ENCODE assay signal across 16 cellular contexts in the genomic region with DNA sequence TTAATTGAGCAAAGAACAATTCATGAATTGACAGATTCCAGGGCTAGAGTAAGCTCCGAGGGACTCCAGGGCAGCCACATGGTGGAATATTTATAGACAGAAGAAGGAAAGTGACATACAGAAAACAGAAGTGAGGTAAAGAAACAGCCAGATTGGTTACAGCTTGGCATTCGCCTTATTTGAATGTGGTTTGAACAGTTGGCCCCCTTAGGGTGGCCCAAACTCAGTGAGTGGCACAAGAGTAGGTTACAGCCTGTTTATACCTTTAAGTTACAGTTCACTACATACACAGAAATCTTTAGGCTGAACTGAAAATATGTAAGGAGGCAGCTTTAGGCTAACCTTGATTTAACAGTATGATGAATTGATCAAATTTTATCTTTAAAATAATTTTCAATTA.
A peak's percentile ranks its signal among the peaks of the same experiment; 100 is the strongest.
DNase-seq lines count a peak whose midpoint lies in the region; TF ChIP-seq lines count a peak whose summit lies in the region.
"Had no signal": no experiment of that assay in that cellular context is flagged by ENCODE, and none has a peak within 500 bp of the region (broad histone marks: within the 10 kb centered on the region; RNA-seq: fewer than 3 reads in every experiment).

No MANE protein-coding gene starts in this region.

- H4K20me1 ChIP-seq in H9 (ENCODE audit: control insufficient read depth, insufficient read depth, insufficient read length): no peaks in the 10 kb centered on the region
- H4K20me1 ChIP-seq in SU-DHL-6 (ENCODE audit: low read depth, low read length): no peaks in the 10 kb centered on the region

- H4K8ac ChIP-seq in H9 (replicated peaks; ENCODE audit: insufficient read length, low read depth, low read length): no peak overlapping the region

- H3K4me1 Mint-ChIP-seq in H9 (peaks cover 18 to 29% of the 10 kb centered on the region in 2 experiments), nephron progenitor cell (peaks cover 68% of the 10 kb centered on the region)

- no peak overlapping the region for H3K9ac ChIP-seq in H9 (ENCODE audit: extremely low read depth, insufficient read length, low read length)
- H3K9ac ChIP-seq in SU-DHL-6 (ENCODE audit: low read length): no peak overlapping the region

- H3K27ac Mint-ChIP-seq in H9 (peak overlapping the region in 2 of 3 experiments; percentile 30 to 55; a peak in 3 of 7 replicates), nephron progenitor cell (peak overlapping the region; percentile 58)
- H3K27ac Mint-ChIP-seq: CD4-positive, alpha-beta T cell; T-helper 1 cell treated with Interleukin-12 subunit alpha and Interleukin-12 subunit beta and Interleukin-4 antibody, amounts not matched to agents 30 μg/mL and 1 μg/mL, for 36 hours had no signal

- H3K79me2 ChIP-seq in H9 (ENCODE audit: insufficient read depth, low read length) (no peaks in the 10 kb centered on the region), SU-DHL-6 (ENCODE audit: insufficient read depth, low read length) (no peaks in the 10 kb centered on the region)

- no peak overlapping the region for H4K5ac ChIP-seq in H9 (ENCODE audit: insufficient read length, low read depth, low read length)

- H2BK20ac ChIP-seq in H9 (ENCODE audit: low read depth, low read length, poor library complexity, severe bottlenecking): no peak overlapping the region

- H3K9me3 ChIP-seq in H9 (ENCODE audit: control insufficient read depth, low read depth, low read length) (no peaks in the 10 kb centered on the region), SU-DHL-6 (ENCODE audit: insufficient read depth, low read length) (no peaks in the 10 kb centered on the region)

- CTCF ChIA-PET in HEK293T (lab: Yijun Ruan, JAX): no interaction called here

- no peak overlapping the region for H4K91ac ChIP-seq in H9 (ENCODE audit: insufficient read length, low read depth, low read length)

- H2BK120ac ChIP-seq in H9 (ENCODE audit: low read depth, low read length, poor library complexity, severe bottlenecking): no peak overlapping the region

- H3K27me3 Mint-ChIP-seq in H9 (ENCODE audit: low read depth) (no peaks in the 10 kb centered on the region), nephron progenitor cell (ENCODE audit: low read depth, poor library complexity) (peaks cover 9% of the 10 kb centered on the region)
- H3K27me3 Mint-ChIP-seq: CD4-positive, alpha-beta T cell had no signal

- H3K23ac ChIP-seq in H9 (ENCODE audit: insufficient read length, low read depth, low read length): no peak overlapping the region

- no peak overlapping the region for H3K4ac ChIP-seq in H9 (ENCODE audit: low read depth, low read length)

- H3K27ac ChIP-seq in H9 (ENCODE audit: insufficient read length, low read depth, low read length) (no peak overlapping the region), SU-DHL-6 (ENCODE audit: low read depth, low read length) (peak overlapping the region; percentile 45; the same call in 1 of the 2 replicates)

- H3K9me3 Mint-ChIP-seq in H9 (peaks cover 0 to 4% of the 10 kb centered on the region in 2 experiments; a peak in 1 of 5 replicates), nephron progenitor cell (peaks cover 19% of the 10 kb centered on the region)
- H3K9me3 Mint-ChIP-seq: CD4-positive, alpha-beta T cell; T-helper 1 cell treated with Interleukin-12 subunit alpha and Interleukin-12 subunit beta and Interleukin-4 antibody, amounts not matched to agents 30 μg/mL and 1 μg/mL, for 36 hours had no signal

- TF ChIP-seq CTCF in H9 (conservative IDR thresholded peaks at IDR 0.05) (no peak), SU-DHL-6 (IDR thresholded peaks at IDR 0.05; ENCODE audit: insufficient read depth, low read length, poor library complexity, severe bottlenecking) (no peak), nephron progenitor cell (IDR thresholded peaks at IDR 0.05) (no peak)

- DNase-seq in H9 (no peak), NAMALWA (ENCODE audit: low spot score) (peak; percentile 51), nephron progenitor cell (no peak), NCI-H146 treated with DMSO at 0.1 percent for 48 hours (lab: John Stamatoyannopoulos, UW; ENCODE audit: unreplicated experiment) (no peak), NCI-H1092 (lab: John Stamatoyannopoulos, UW) (no peak), HEK293T (ENCODE audit: extremely low spot score) (no peak), HPDE6-E6E7 (ENCODE audit: extremely low spot score) (no peak)
- DNase-seq: ACHN; CD4-positive, alpha-beta T cell; MM.1S; NCI-H1436 treated with DMSO at 0.1 percent for 48 hours; NCI-H226; NCI-H526; SHP77 had no signal

- no peak overlapping the region for H3K4me3 ChIP-seq in SU-DHL-6 (ENCODE audit: insufficient read depth, low read length, poor library complexity, severe bottlenecking)

- H3K18ac ChIP-seq in H9 (ENCODE audit: insufficient read length, low read depth, low read length): no peak overlapping the region

- no peaks in the 10 kb centered on the region; a peak in 1 of 7 replicates for H3K36me3 Mint-ChIP-seq in H9 (ENCODE audit: insufficient read depth in 1 of 3, low read depth in 3 of 3)
- peaks cover 14% of the 10 kb centered on the region for H3K36me3 Mint-ChIP-seq in nephron progenitor cell (ENCODE audit: low read depth)

- H2AK5ac ChIP-seq in H9 (ENCODE audit: insufficient read length, low read length): no peak overlapping the region

- no peak overlapping the region for H3K56ac ChIP-seq in H9 (ENCODE audit: insufficient read length, low read depth, low read length)

- no peak overlapping the region for H3T11ph ChIP-seq in H9 (ENCODE audit: low read length)

- H3K4me3 Mint-ChIP-seq in H9 (no peak overlapping the region), nephron progenitor cell (no peak overlapping the region)
- H3K4me3 Mint-ChIP-seq: CD4-positive, alpha-beta T cell; T-helper 1 cell treated with Interleukin-12 subunit alpha and Interleukin-12 subunit beta and Interleukin-4 antibody, amounts not matched to agents 30 μg/mL and 1 μg/mL, for 36 hours had no signal

- no peaks in the 10 kb centered on the region for H3K79me1 ChIP-seq in H9 (ENCODE audit: insufficient read depth, low read depth, low read length, poor library complexity, severe bottlenecking)

- no peak overlapping the region for H3K4me2 ChIP-seq in H9 (ENCODE audit: insufficient read depth, insufficient read length, low read length)
- peak overlapping the region; percentile 47 for H3K4me2 ChIP-seq in SU-DHL-6 (ENCODE audit: low read depth, low read length, poor library complexity, severe bottlenecking)

- H3K4me1 ChIP-seq in H9 (ENCODE audit: insufficient read depth, low read length): peaks cover 4% of the 10 kb centered on the region; the same call in 1 of the 2 replicates

- H3K14ac ChIP-seq in H9 (ENCODE audit: insufficient read depth, low read length): no peak overlapping the region

- POLR2A ChIA-PET in HEK293T (lab: Yijun Ruan, JAX): no interaction called here

- no peak overlapping the region for H2BK5ac ChIP-seq in H9 (ENCODE audit: insufficient read length, low read length)

- no peaks in the 10 kb centered on the region for H3K9me2 ChIP-seq in SU-DHL-6 (replicated peaks; ENCODE audit: insufficient read depth, low read length)

- H3K27me3 ChIP-seq in H9 (ENCODE audit: insufficient read depth, low read length): no peaks in the 10 kb centered on the region
- H3K27me3 ChIP-seq in SU-DHL-6 (ENCODE audit: low read length): no peaks in the 10 kb centered on the region

- H3K23me2 ChIP-seq in H9 (ENCODE audit: insufficient read length, low read depth, low read length, poor library complexity, severe bottlenecking): no peaks in the 10 kb centered on the region

- no peak overlapping the region for H2BK15ac ChIP-seq in H9 (ENCODE audit: low read depth, low read length)

- no CpG with 5 or more reads among the region's 2 CpGs for WGBS in H9 (ENCODE audit: extremely low coverage, insufficient read length, low lambda C conversion rate)

- no peaks in the 10 kb centered on the region for H3K36me3 ChIP-seq in SU-DHL-6 (ENCODE audit: low read length)

- H3F3A ChIP-seq in SU-DHL-6 (ENCODE audit: insufficient read depth): no peaks in the 10 kb centered on the region

- no peak overlapping the region for H2BK12ac ChIP-seq in H9 (ENCODE audit: insufficient read length, low read depth, low read length)

- H2AFZ ChIP-seq in H9 (ENCODE audit: low read length) (no peak overlapping the region), SU-DHL-6 (ENCODE audit: low read depth, low read length, severe bottlenecking) (peak overlapping the region; percentile 60)

TF ChIP-seq in HEK293T, 16 proteins besides CTCF, POLR2A, EP300 and RAD21:
- TF ChIP-seq, protein P1, sequence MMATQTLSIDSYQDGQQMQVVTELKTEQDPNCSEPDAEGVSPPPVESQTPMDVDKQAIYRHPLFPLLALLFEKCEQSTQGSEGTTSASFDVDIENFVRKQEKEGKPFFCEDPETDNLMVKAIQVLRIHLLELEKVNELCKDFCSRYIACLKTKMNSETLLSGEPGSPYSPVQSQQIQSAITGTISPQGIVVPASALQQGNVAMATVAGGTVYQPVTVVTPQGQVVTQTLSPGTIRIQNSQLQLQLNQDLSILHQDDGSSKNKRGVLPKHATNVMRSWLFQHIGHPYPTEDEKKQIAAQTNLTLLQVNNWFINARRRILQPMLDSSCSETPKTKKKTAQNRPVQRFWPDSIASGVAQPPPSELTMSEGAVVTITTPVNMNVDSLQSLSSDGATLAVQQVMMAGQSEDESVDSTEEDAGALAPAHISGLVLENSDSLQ (IDR thresholded peaks at IDR 0.05): no peak
- no peak for TF ChIP-seq L3MBTL2 (conservative IDR thresholded peaks at IDR 0.05)
- no peak for TF ChIP-seq ARNT (IDR thresholded peaks at IDR 0.05)
- no peak for TF ChIP-seq LEF1 (IDR thresholded peaks at IDR 0.05; ENCODE audit: borderline replicate concordance)
- TF ChIP-seq NFRKB (IDR thresholded peaks at IDR 0.05): no peak
- no peak for TF ChIP-seq BHLHE40 (IDR thresholded peaks at IDR 0.05; ENCODE audit: borderline replicate concordance)
- no peak for TF ChIP-seq FOXA1 (IDR thresholded peaks at IDR 0.05)
- no peak for TF ChIP-seq FOXK2 (IDR thresholded peaks at IDR 0.05)
- TF ChIP-seq SP1 (IDR thresholded peaks at IDR 0.05): no peak
- no peak for TF ChIP-seq ELF4 (IDR thresholded peaks at IDR 0.05)
- no peak for TF ChIP-seq FOXM1 (IDR thresholded peaks at IDR 0.05; ENCODE audit: borderline replicate concordance)
- TF ChIP-seq TARDBP (IDR thresholded peaks at IDR 0.05): no peak
